In genomic region chr1:28516518-28516956, GRCh38 we compare ENCODE assay signal across 12 cellular contexts. TPM values are rescaled to one million over a fixed set of nuclear protein-coding genes. Genes with fewer than 3 reads are reported as not detected.
DNase-seq lines count a peak whose midpoint lies in the region; ATAC-seq and TF ChIP-seq lines count a peak whose summit lies in the region.
"Had no signal": no experiment of that assay in that cellular context is flagged by ENCODE, and none has a peak within 500 bp of the region (broad histone marks: within the 10 kb centered on the region; RNA-seq: fewer than 3 reads in every experiment).

No MANE protein-coding gene starts in this region.

- TF ChIP-seq CTCF in CD4-positive, alpha-beta T cell (IDR thresholded peaks at IDR 0.05): no peak
- no peak for TF ChIP-seq CTCF in RWPE2 (IDR thresholded peaks at IDR 0.05; ENCODE audit: poor library complexity, severe bottlenecking)
- no peak for TF ChIP-seq CTCF in osteoblast (IDR thresholded peaks at IDR 0.05; ENCODE audit: extremely low read depth, low read depth, low read length)

- peaks cover 39% of the 10 kb centered on the region for H3K36me3 Mint-ChIP-seq in CD4-positive, alpha-beta T cell (ENCODE audit: low read depth)

- H3K4me2 ChIP-seq in GM23248 (ENCODE audit: unreplicated experiment): no peak overlapping the region
- H3K4me2 ChIP-seq in osteoblast (ENCODE audit: insufficient read depth, low read length): no peak overlapping the region

- H2AFZ ChIP-seq in GM23248 (no peak overlapping the region), osteoblast (ENCODE audit: low read length) (no peak overlapping the region)

- H3K4me3 ChIP-seq in GM23248 (no peak overlapping the region), RWPE2 (ENCODE audit: severe bottlenecking) (no peak overlapping the region), osteoblast (ENCODE audit: insufficient read depth, low read length) (no peak overlapping the region)

- intact Hi-C loops in CD4-positive, alpha-beta T cell (cut with DNase I, micrococcal nuclease): loop anchor here (5.0 kb wide), 3 partner anchors 86 to 666 kb away; partner anchors contain the start of gene SRSF4 (in 1 of the 2)

- 90 to 94% methylated on average over 1 of the region's 1 CpG for WGBS in GM23248 (ENCODE audit: low coverage in 1 of 2, low lambda C conversion rate in 2 of 2, missing lambda C conversion rate in 2 of 2), 2 experiments

- H3K4me3 Mint-ChIP-seq in CD4-positive, alpha-beta T cell: peak overlapping the region; percentile 58

- H3K9ac ChIP-seq in GM23248: no peak overlapping the region

- CTCF ChIA-PET in CD4-positive, alpha-beta T cell (lab: Charles Lee): interaction anchor here (0.9 to 1.3 kb wide), 3 partner anchors 35 to 65 kb away, joined by 3 to 5 read pairs (median 4); no protein-coding TSS in a partner anchor

- no peaks in the 10 kb centered on the region for H3K9me2 ChIP-seq in GM23248 (ENCODE audit: insufficient read depth)

- H3K79me2 ChIP-seq in GM23248 (ENCODE audit: insufficient read depth) (peaks cover 27% of the 10 kb centered on the region), osteoblast (ENCODE audit: insufficient read depth, low read length) (peaks cover 26% of the 10 kb centered on the region)

- peaks cover 58% of the 10 kb centered on the region for H3F3A ChIP-seq in GM23248 (ENCODE audit: insufficient read depth)

- H3K27me3 Mint-ChIP-seq in CD4-positive, alpha-beta T cell: no peaks in the 10 kb centered on the region
- H3K27me3 Mint-ChIP-seq: effector memory CD8-positive, alpha-beta T cell had no signal

- no peaks in the 10 kb centered on the region for H3K9me3 Mint-ChIP-seq in CD4-positive, alpha-beta T cell
- H3K9me3 Mint-ChIP-seq: effector memory CD8-positive, alpha-beta T cell had no signal

- H3K27ac ChIP-seq in CD4-positive, alpha-beta T cell (ENCODE audit: low read depth, low read length): no peak overlapping the region
- H3K27ac ChIP-seq in GM23248 (peak overlapping the region; percentile 72), RWPE2 (ENCODE audit: poor library complexity, severe bottlenecking) (peak overlapping the region; percentile 99), epithelial cell of prostate (peak overlapping the region; percentile 98), osteoblast (ENCODE audit: low read depth, low read length) (no peak overlapping the region)

- peaks cover 15% of the 10 kb centered on the region; the same call in 1 of the 2 replicates for H3K36me3 ChIP-seq in GM23248 (ENCODE audit: low read depth)
- H3K36me3 ChIP-seq in RWPE2 (ENCODE audit: low read depth): peaks cover 22% of the 10 kb centered on the region
- peaks cover 14% of the 10 kb centered on the region for H3K36me3 ChIP-seq in osteoblast (ENCODE audit: insufficient read depth, low read length)

- DNase-seq in CD4-positive, alpha-beta T cell: no peak
- DNase-seq in GM23248 (peak; percentile 22), RWPE2 (ENCODE audit: low spot score) (no peak), epithelial cell of prostate (ENCODE audit: low read depth, low spot score) (no peak), putamen (ENCODE audit: low spot score) (no peak), osteoblast (ENCODE audit: insufficient read length, low spot score, missing footprints) (no peak)
- DNase-seq in activated CD4-positive, CD25-positive, alpha-beta regulatory T cell (lab: John Stamatoyannopoulos, UW): no peak
- DNase-seq: activated CD4-positive, CD25-positive, alpha-beta regulatory T cell treated with anti-CD3 and anti-CD28 coated beads, Interleukin-2, amount 50 U/mL, for 72 hours; effector memory CD8-positive, alpha-beta T cell; hippocampal formation; NCI-H146 had no signal

- no peaks in the 10 kb centered on the region for H4K20me1 ChIP-seq in GM23248 (ENCODE audit: insufficient read depth)
- peaks cover 31% of the 10 kb centered on the region for H4K20me1 ChIP-seq in osteoblast (ENCODE audit: insufficient read depth, low read length)

- H3K9me3 ChIP-seq in CD4-positive, alpha-beta T cell (ENCODE audit: control insufficient read depth, low read length): no peaks in the 10 kb centered on the region
- H3K9me3 ChIP-seq in GM23248 (ENCODE audit: low read depth): no peaks in the 10 kb centered on the region
- H3K9me3 ChIP-seq in RWPE2 (ENCODE audit: severe bottlenecking): no peaks in the 10 kb centered on the region
- H3K9me3 ChIP-seq in osteoblast (ENCODE audit: low read depth, low read length): no peaks in the 10 kb centered on the region

- H3K4me1 ChIP-seq in GM23248 (ENCODE audit: insufficient read depth) (0 out of 2 replicates have a peak, but pooled peaks cover 6% of the 10 kb centered on the region), RWPE2 (ENCODE audit: insufficient read depth, poor library complexity, severe bottlenecking) (no peaks in the 10 kb centered on the region), osteoblast (ENCODE audit: insufficient read depth, low read length) (peaks cover 18% of the 10 kb centered on the region)

- in situ Hi-C loops in GM23248 (cut with MboI): no loop called here

- ATAC-seq in CD4-positive, alpha-beta T cell (ENCODE audit: poor library complexity): no peak
- ATAC-seq in RWPE2 (ENCODE audit: low read depth): no peak
- no peak for ATAC-seq in GM19023 (IDR thresholded peaks at IDR 0.05; ENCODE audit: unreplicated experiment)
- ATAC-seq: effector memory CD8-positive, alpha-beta T cell had no signal

- peak overlapping the region; percentile 73 for H3K27ac Mint-ChIP-seq in CD4-positive, alpha-beta T cell

- H3K27me3 ChIP-seq in CD4-positive, alpha-beta T cell (ENCODE audit: control insufficient read depth, insufficient read depth, low read length): no peaks in the 10 kb centered on the region
- H3K27me3 ChIP-seq in GM23248 (replicated peaks; ENCODE audit: insufficient read depth) (no peaks in the 10 kb centered on the region), RWPE2 (ENCODE audit: insufficient read depth, poor library complexity, severe bottlenecking) (no peaks in the 10 kb centered on the region), osteoblast (ENCODE audit: insufficient read depth, low read length) (no peaks in the 10 kb centered on the region)

- POLR2A ChIA-PET in CD4-positive, alpha-beta T cell (lab: Charles Lee): interaction anchor here (0.7 to 4.2 kb wide), 4 partner anchors 10 to 160 kb away, joined by 3 to 32 read pairs (median 4); partner anchors contain the start of gene RCC1

- H3K4me1 Mint-ChIP-seq in CD4-positive, alpha-beta T cell (ENCODE audit: low read depth): peaks cover 34% of the 10 kb centered on the region

RNA-seq across cellular contexts. Expression of gene RCC1, which starts 10.7 kb away (rescaled TPM):
- 1 to 10 TPM; 8.5 to 9.9 TPM for total RNA-seq in CD4-positive, alpha-beta T cell
- total RNA-seq in GM23248 (2014; rRNA removed; shearing (Covaris generic)): 27.0 and 31.7 TPM in 2 replicates
- polyA plus RNA-seq in GM23248 (2016; fragmentation: Nextera tagmentation; extraction: Ambion mirVana): 17.5 and 17.9 TPM in 2 replicates
- 32.1 and 35.1 TPM in 2 replicates for total RNA-seq in osteoblast

RNA-seq across cellular contexts. Expression of gene TRNAU1AP, which starts 36.3 kb away (rescaled TPM):
- 10 to 100 TPM; 21.4 to 24.2 TPM for total RNA-seq in CD4-positive, alpha-beta T cell
- total RNA-seq in GM23248 (2014; rRNA removed; shearing (Covaris generic)): 21.9 and 22.0 TPM in 2 replicates
- 26.6 and 27.4 TPM in 2 replicates for polyA plus RNA-seq in GM23248 (2016; fragmentation: Nextera tagmentation; extraction: Ambion mirVana)
- 23.2 and 28.3 TPM in 2 replicates for total RNA-seq in osteoblast

Comparison
In these comparisons a context has a peak if more than half of its experiments do, and no peak if none do; other contexts are left out.
1. H3K27ac ChIP-seq: peak in GM23248 (single experiment), RWPE2 (single experiment) and epithelial cell of prostate (single experiment); none in CD4-positive, alpha-beta T cell (single experiment) and osteoblast (single experiment).